In the genomic region with DNA sequence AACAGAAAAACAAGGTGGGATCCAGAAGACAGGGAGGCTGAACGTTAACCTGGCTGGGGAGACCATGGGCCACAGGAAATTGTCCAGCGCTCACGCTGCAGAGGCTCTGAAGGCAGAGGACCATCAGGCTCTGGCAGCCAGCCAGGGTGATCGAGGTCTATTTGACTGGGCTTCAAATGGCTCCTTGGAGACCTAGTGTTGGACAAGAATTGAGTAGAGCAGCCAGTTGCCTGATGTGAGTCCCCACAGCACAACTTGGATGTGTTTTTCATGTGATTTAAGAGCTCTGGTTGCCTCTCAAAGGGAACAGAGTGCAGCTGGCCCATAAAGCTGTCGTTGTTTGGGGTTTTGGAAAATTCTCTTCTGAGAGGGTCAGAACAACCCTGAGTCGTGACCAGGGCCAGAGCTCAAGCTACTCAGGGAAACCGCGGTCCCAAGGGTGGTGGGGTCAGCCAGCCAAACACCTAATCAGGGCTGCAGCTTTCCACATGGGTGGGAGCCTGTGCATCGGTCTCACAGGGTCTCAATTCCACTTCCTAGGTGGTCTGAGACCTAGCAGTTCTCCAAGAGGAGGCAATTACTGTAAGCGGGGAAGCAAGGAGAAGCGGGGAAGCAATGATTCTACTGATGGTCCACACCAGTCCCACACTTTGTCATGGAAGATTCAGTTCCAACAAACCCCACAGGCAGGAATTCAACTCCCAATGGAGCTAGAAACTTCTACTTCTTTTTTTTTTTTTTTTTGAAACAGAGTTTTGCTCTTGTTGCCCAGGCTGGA, we compare ENCODE assay signal across 1 cellular context.
TF ChIP-seq lines count a peak whose summit lies in the region.

No MANE protein-coding gene starts in this region.

TF ChIP-seq in H1, 55 proteins besides CTCF, POLR2A, EP300 and RAD21 (continued from another document):
- TF ChIP-seq, protein P1, sequence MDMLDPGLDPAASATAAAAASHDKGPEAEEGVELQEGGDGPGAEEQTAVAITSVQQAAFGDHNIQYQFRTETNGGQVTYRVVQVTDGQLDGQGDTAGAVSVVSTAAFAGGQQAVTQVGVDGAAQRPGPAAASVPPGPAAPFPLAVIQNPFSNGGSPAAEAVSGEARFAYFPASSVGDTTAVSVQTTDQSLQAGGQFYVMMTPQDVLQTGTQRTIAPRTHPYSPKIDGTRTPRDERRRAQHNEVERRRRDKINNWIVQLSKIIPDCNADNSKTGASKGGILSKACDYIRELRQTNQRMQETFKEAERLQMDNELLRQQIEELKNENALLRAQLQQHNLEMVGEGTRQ (IDR thresholded peaks at IDR 0.05; ENCODE audit: low read length): no peak
- TF ChIP-seq FOSL1 (IDR thresholded peaks at IDR 0.05; ENCODE audit: insufficient read depth, low read depth, low read length) (no peak), TAF1 (IDR thresholded peaks at IDR 0.05; ENCODE audit: low read depth, low read length) (no peak), EGR1 (IDR thresholded peaks at IDR 0.05; ENCODE audit: borderline replicate concordance, low read depth, low read length) (no peak), MAFK (IDR thresholded peaks at IDR 0.05; ENCODE audit: low read depth, low read length) (no peak), TAF7 (optimal IDR thresholded peaks at IDR 0.05; ENCODE audit: borderline replicate concordance, low read depth, low read length) (no peak), BACH1 (IDR thresholded peaks at IDR 0.05; ENCODE audit: low read length) (no peak), SP4 (IDR thresholded peaks at IDR 0.05; ENCODE audit: low read length) (no peak), CTBP2 (IDR thresholded peaks at IDR 0.05; ENCODE audit: borderline replicate concordance, insufficient read depth, insufficient read length, low read length) (no peak), PHF8 (conservative IDR thresholded peaks at IDR 0.05; ENCODE audit: low read depth, low read length) (no peak)
TF ChIP-seq in H1: peak in this region for 0.
